Comparison of ENCODE assay signal across 9 cellular contexts in genomic region chr1:32448773-32449456, GRCh38. TPM values are rescaled to one million over a fixed set of nuclear protein-coding genes. Genes with fewer than 3 reads are reported as not detected.
DNase-seq lines count a peak whose midpoint lies in the region; ATAC-seq, FAIRE-seq and TF ChIP-seq lines count a peak whose summit lies in the region.
"Had no signal": no experiment of that assay in that cellular context is flagged by ENCODE, and none has a peak within 500 bp of the region (broad histone marks: within the 10 kb centered on the region; RNA-seq: fewer than 3 reads in every experiment).

No MANE protein-coding gene starts in this region.

- TF ChIP-seq POLR2A in K562 (conservative IDR thresholded peaks at IDR 0.05): no peak
- TF ChIP-seq POLR2A in esophagus squamous epithelium (IDR thresholded peaks at IDR 0.05): no peak

- in situ Hi-C loops in K562 (cut with MboI): no loop called here

- no peaks in the 10 kb centered on the region for H3K4me1 Mint-ChIP-seq in CD8-positive, alpha-beta T cell (ENCODE audit: low read depth)

- POLR2A ChIA-PET in SK-N-SH (lab: Yijun Ruan, JAX): no interaction called here
- POLR2A ChIA-PET in K562 (lab: Yijun Ruan, JAX): interaction anchor here (0.6 to 1.8 kb wide), 6 partner anchors 19 to 678 kb away, joined by 3 to 6 read pairs (median 4); no protein-coding TSS in a partner anchor
- POLR2A ChIA-PET in CD8-positive, alpha-beta T cell (lab: Charles Lee): interaction anchor here (0.7 kb wide), 1 partner anchor 10 kb away, joined by 3 read pairs; no protein-coding TSS in a partner anchor

- H3K79me2 ChIP-seq in SK-N-SH (ENCODE audit: insufficient read depth) (no peaks in the 10 kb centered on the region), Loucy (ENCODE audit: insufficient read depth, low read length) (no peaks in the 10 kb centered on the region), K562 (ENCODE audit: control insufficient read depth, insufficient read depth, low read length) (no peaks in the 10 kb centered on the region)

- no peak overlapping the region for H3K27ac Mint-ChIP-seq in CD8-positive, alpha-beta T cell

- H3K4me1 ChIP-seq in SK-N-SH (ENCODE audit: control insufficient read depth in 1 of 2, insufficient read depth in 2 of 2, low read depth in 1 of 2, low read length in 1 of 2) (no peaks in the 10 kb centered on the region), Loucy (ENCODE audit: insufficient read depth, low read length, poor library complexity, severe bottlenecking) (no peaks in the 10 kb centered on the region), K562 (replicated peaks in 1 of 2; ENCODE audit: control insufficient read depth in 2 of 2, insufficient read depth in 2 of 2, low read length in 2 of 2) (peaks cover 0 to 4% of the 10 kb centered on the region in 2 experiments; a peak in 3 of 5 replicates), esophagus squamous epithelium (no peaks in the 10 kb centered on the region)
- no peaks in the 10 kb centered on the region for H3K4me1 ChIP-seq in CD8-positive, alpha-beta T cell (ENCODE audit: insufficient read depth, low read length)
- H3K4me1 ChIP-seq: left ventricle myocardium inferior had no signal

- H3K9me2 ChIP-seq in SK-N-SH (no peaks in the 10 kb centered on the region), Loucy (replicated peaks; ENCODE audit: low read depth, low read length) (no peaks in the 10 kb centered on the region)

- H3K9me3 Mint-ChIP-seq in CD8-positive, alpha-beta T cell: peaks cover 2% of the 10 kb centered on the region

- H3K4me2 ChIP-seq in SK-N-SH: no peak overlapping the region
- no peak overlapping the region for H3K4me2 ChIP-seq in Loucy (ENCODE audit: low read depth, low read length, poor library complexity, severe bottlenecking)
- H3K4me2 ChIP-seq in K562 (ENCODE audit: insufficient read depth, low read length): peak overlapping the region; percentile 35

- no peaks in the 10 kb centered on the region for H3K36me3 Mint-ChIP-seq in CD8-positive, alpha-beta T cell

- BruUV-seq in K562 (replicated peaks; lab: Mats Ljungman, UMichigan): no TSS peak

- 72% methylated on average over 12 of the region's 12 CpGs for WGBS in SK-N-SH (ENCODE audit: low lambda C conversion rate)
- WGBS in K562 (ENCODE audit: insufficient coverage, low coverage, missing lambda C conversion rate): 26% methylated on average over 12 of the region's 12 CpGs
- WGBS in esophagus squamous epithelium, 2 donors: 78 to 83% methylated on average over 9 to 12 of the region's 12 CpGs

- peak; percentile 78 for FAIRE-seq in K562 (lab: Jason Lieb, UNC)

- H3K36me3 ChIP-seq in SK-N-SH (replicated peaks in 1 of 2; ENCODE audit: control insufficient read depth in 1 of 2, insufficient read depth in 2 of 2, low read length in 1 of 2) (no peaks in the 10 kb centered on the region), Loucy (ENCODE audit: insufficient read depth, low read length) (no peaks in the 10 kb centered on the region), K562 (ENCODE audit: control insufficient read depth, insufficient read depth, low read length) (no peaks in the 10 kb centered on the region), esophagus squamous epithelium (no peaks in the 10 kb centered on the region)
- H3K36me3 ChIP-seq in CD8-positive, alpha-beta T cell (ENCODE audit: insufficient read depth, low read length): no peaks in the 10 kb centered on the region
- H3K36me3 ChIP-seq: left ventricle myocardium inferior had no signal

- H3K27me3 ChIP-seq in SK-N-SH (ENCODE audit: insufficient read depth): no peaks in the 10 kb centered on the region; the same call in 1 of the 2 replicates
- no peaks in the 10 kb centered on the region for H3K27me3 ChIP-seq in Loucy (ENCODE audit: insufficient read depth, low read length, poor library complexity, severe bottlenecking)
- peaks cover 20 to 21% of the 10 kb centered on the region in 2 experiments; a peak in 4 of 5 replicates for H3K27me3 ChIP-seq in K562 (ENCODE audit: control insufficient read depth in 2 of 2, insufficient read depth in 2 of 2, low read length in 2 of 2)
- peaks cover 0 to 41% (median 0%) of the 10 kb centered on the region in 4 donors for H3K27me3 ChIP-seq in esophagus squamous epithelium
- H3K27me3 ChIP-seq in CD8-positive, alpha-beta T cell (ENCODE audit: insufficient read depth, low read length): no peaks in the 10 kb centered on the region

- H2AFZ ChIP-seq in SK-N-SH (ENCODE audit: low read depth) (no peak overlapping the region), Loucy (ENCODE audit: low read length) (no peak overlapping the region), K562 (ENCODE audit: low read depth, low read length) (peak overlapping the region; percentile 95)

- no peak overlapping the region for H3K27ac ChIP-seq in SK-N-SH (ENCODE audit: low read depth in 2 of 2, low read length in 1 of 2)
- peak overlapping the region; percentile 18; the same call in 2 of the 3 replicates for H3K27ac ChIP-seq in K562 (ENCODE audit: extremely low read depth, low read depth, low read length)
- H3K27ac ChIP-seq in esophagus squamous epithelium: no peak overlapping the region
- H3K27ac ChIP-seq in CD8-positive, alpha-beta T cell (ENCODE audit: low read depth, low read length): no peak overlapping the region
- H3K27ac ChIP-seq: left ventricle myocardium inferior had no signal

- intact Hi-C loops in K562 (cut with micrococcal nuclease) (loop anchor here (2.0 to 5.0 kb wide), 6 partner anchors 53 to 422 kb away; partner anchors contain the start of genes FNDC5 and SYNC), esophagus squamous epithelium (cut with DNase I) (no loop called here)
- intact Hi-C loops in CD8-positive, alpha-beta T cell (cut with DNase I, micrococcal nuclease): no loop called here

- no peak overlapping the region for H3K9ac ChIP-seq in SK-N-SH
- no peak overlapping the region for H3K9ac ChIP-seq in Loucy (ENCODE audit: low read depth, low read length, poor library complexity, severe bottlenecking)
- H3K9ac ChIP-seq in K562 (ENCODE audit: insufficient read depth in 1 of 2, low read depth in 2 of 2, low read length in 2 of 2): peak overlapping the region in 1 of 2 experiments; percentile 29; a peak in 1 of 4 replicates

- no peaks in the 10 kb centered on the region for H3K9me3 ChIP-seq in SK-N-SH
- H3K9me3 ChIP-seq in Loucy (ENCODE audit: insufficient read depth, low read depth, low read length): no peaks in the 10 kb centered on the region
- no peaks in the 10 kb centered on the region for H3K9me3 ChIP-seq in K562 (replicated peaks; ENCODE audit: control insufficient read depth, insufficient read depth, low read depth, low read length)
- peaks cover 0 to 11% (median 7%) of the 10 kb centered on the region in 3 donors for H3K9me3 ChIP-seq in esophagus squamous epithelium
- H3K9me3 ChIP-seq in CD8-positive, alpha-beta T cell (ENCODE audit: low read length): no peaks in the 10 kb centered on the region

- no peaks in the 10 kb centered on the region for H3F3A ChIP-seq in SK-N-SH (replicated peaks; ENCODE audit: insufficient read depth)
- H3F3A ChIP-seq in Loucy (ENCODE audit: low read depth): no peaks in the 10 kb centered on the region

- CTCF ChIA-PET in SK-N-SH (lab: Yijun Ruan, JAX) (interaction anchor here (0.6 to 3.6 kb wide), 18 partner anchors 9 to 637 kb away, joined by 3 to 20 read pairs (median 4); partner anchors contain the start of genes MARCKSL1 and ZBTB8B), K562 (lab: Yijun Ruan, JAX; ENCODE audit: low intra/inter-chr PET ratio) (interaction anchor here (0.6 kb wide), 2 partner anchors 75 to 128 kb away, joined by 3 read pairs; no protein-coding TSS in a partner anchor)
- CTCF ChIA-PET in CD8-positive, alpha-beta T cell (lab: Charles Lee): no interaction called here

- H3K4me3 Mint-ChIP-seq in CD8-positive, alpha-beta T cell: no peak overlapping the region

- ATAC-seq in SK-N-SH treated with all-trans-retinoic acid at 6 μM for 48 hours: no peak
- ATAC-seq in K562: peak; percentile 96
- no peak for ATAC-seq in CD8-positive, alpha-beta T cell

- no peak overlapping the region for H3K4me3 ChIP-seq in SK-N-SH (ENCODE audit: low read depth in 2 of 2, low read length in 1 of 2)
- H3K4me3 ChIP-seq in Loucy (ENCODE audit: low read length, poor library complexity, severe bottlenecking): no peak overlapping the region
- no peak overlapping the region for H3K4me3 ChIP-seq in K562
- H3K4me3 ChIP-seq in retinal pigment epithelial cell (ENCODE audit: low read length): no peak overlapping the region
- no peak overlapping the region for H3K4me3 ChIP-seq in esophagus squamous epithelium
- H3K4me3 ChIP-seq in CD8-positive, alpha-beta T cell (ENCODE audit: low read depth, low read length): no peak overlapping the region
- H3K4me3 ChIP-seq: left ventricle myocardium inferior had no signal

- TF ChIP-seq EP300 in SK-N-SH (IDR thresholded peaks at IDR 0.05; ENCODE audit: borderline replicate concordance in 1 of 2, low read depth in 1 of 2, low read length in 1 of 2) (no peak), K562 (IDR thresholded peaks at IDR 0.05; ENCODE audit: low read length) (no peak)

- peak; percentile 17 for TF ChIP-seq CTCF in SK-N-SH (IDR thresholded peaks at IDR 0.05)
- TF ChIP-seq CTCF in Loucy (conservative IDR thresholded peaks at IDR 0.05; ENCODE audit: low read length): peak; percentile 48
- TF ChIP-seq CTCF in K562 (IDR thresholded peaks at IDR 0.05 in 2 of 3, conservative IDR thresholded peaks at IDR 0.05 in 1 of 3; ENCODE audit: insufficient read depth in 2 of 3, low read depth in 1 of 3, low read length in 3 of 3): peak; percentile 85 to 87 (median 87)
- TF ChIP-seq CTCF in retinal pigment epithelial cell (conservative IDR thresholded peaks at IDR 0.05; ENCODE audit: low read depth, low read length): peak; percentile 4
- peak in 1 of 6 experiments; percentile 19 for TF ChIP-seq CTCF in esophagus squamous epithelium (IDR thresholded peaks at IDR 0.05)
- no peak for TF ChIP-seq CTCF in CD8-positive, alpha-beta T cell (IDR thresholded peaks at IDR 0.05)

- H4K20me1 ChIP-seq in SK-N-SH (ENCODE audit: insufficient read depth): no peaks in the 10 kb centered on the region
- H4K20me1 ChIP-seq in Loucy (ENCODE audit: insufficient read depth, low read length, poor library complexity, severe bottlenecking): no peaks in the 10 kb centered on the region
- no peaks in the 10 kb centered on the region for H4K20me1 ChIP-seq in K562 (replicated peaks; ENCODE audit: control insufficient read depth, insufficient read depth, low read length)

- DNase-seq in SK-N-SH (no peak), K562 (ENCODE audit: extremely low read depth in 1 of 4, low spot score in 3 of 4) (peak; percentile 61 to 87 (median 72)), retinal pigment epithelial cell (ENCODE audit: low read depth) (no peak), NCI-H2171 (lab: John Stamatoyannopoulos, UW) (no peak), esophagus squamous epithelium (lab: John Stamatoyannopoulos, UW) (no peak)
- no peak for DNase-seq in CD8-positive, alpha-beta T cell

- TF ChIP-seq RAD21 in SK-N-SH (IDR thresholded peaks at IDR 0.05; ENCODE audit: low read length) (no peak), K562 (CRISPR knock-in tag; conservative IDR thresholded peaks at IDR 0.05 in 1 of 2, IDR thresholded peaks at IDR 0.05 in 1 of 2) (peak; percentile 49 to 69)

- peaks cover 20% of the 10 kb centered on the region for H3K27me3 Mint-ChIP-seq in CD8-positive, alpha-beta T cell (ENCODE audit: low read depth)

- H3K9me1 ChIP-seq in K562 (ENCODE audit: control insufficient read depth, insufficient read depth, low read length): peaks cover 5% of the 10 kb centered on the region

RNA-seq across cellular contexts. Expression of gene ZBTB8B, which starts 16.0 kb away (rescaled TPM):
- polyA plus RNA-seq in SK-N-SH (2012; rRNA removed): 0.08 and 0.16 TPM in 2 replicates
- polyA plus RNA-seq in SK-N-SH (2012; cell fraction: cytosol; rRNA removed): 0.08 and 0.10 TPM in 2 replicates
- 0.19 and 0.20 TPM in 2 replicates for polyA plus RNA-seq in SK-N-SH (2012; cell fraction: nucleus; rRNA removed)
- total RNA-seq in K562 (2011; cell fraction: chromatin; rRNA removed; ENCODE audit: low replicate concordance): not detected in 2 replicates
- not detected in 2 replicates for total RNA-seq in K562 (2011; cell fraction: nucleolus; rRNA removed)
- total RNA-seq in K562 (2011; cell fraction: nucleoplasm; rRNA removed): not detected in 2 replicates
- under 0.01 TPM in 1 of 2 replicates, not detected in the other for total RNA-seq in K562 (2014; rRNA removed)
- total RNA-seq in K562 (2014; rRNA removed; fragmentation: Illumina TruSeq; extraction: Trizol): not detected in 2 replicates
- not detected in 2 replicates for total RNA-seq in K562 (2015; rRNA removed; fragmentation: Illumina TruSeq; extraction: Trizol)
- total RNA-seq in K562 (2021): not detected in 2 replicates
- not detected in 2 replicates for polyA plus RNA-seq in K562 (2011; rRNA removed)
- not detected in 2 replicates for polyA plus RNA-seq in K562 (2011; cell fraction: cytosol; rRNA removed)
- not detected in 2 replicates for polyA plus RNA-seq in K562 (2011; cell fraction: nucleus; rRNA removed)
- polyA plus RNA-seq in K562 (2012): 0.01 TPM in 1 of 2 replicates, not detected in the other
- polyA plus RNA-seq in K562 (2014; fragmentation: Illumina TruSeq; extraction: Trizol): not detected in 2 replicates
- not detected for polyA plus RNA-seq in K562 (2014; fragmentation: Nextera tagmentation; extraction: Ambion mirVana)
- polyA plus RNA-seq in K562 (2014; rRNA removed): not detected in 2 replicates
- polyA minus RNA-seq in K562 (2011; rRNA and poly(A)+ RNA removed): not detected in 2 replicates
- not detected in 2 replicates for polyA minus RNA-seq in K562 (2011; cell fraction: cytosol; rRNA and poly(A)+ RNA removed)
- not detected in 2 replicates for polyA minus RNA-seq in K562 (2011; cell fraction: nucleus; rRNA and poly(A)+ RNA removed)
- not detected for total RNA-seq in esophagus squamous epithelium
- not detected for total RNA-seq in CD8-positive, alpha-beta T cell

RNA-seq across cellular contexts. Expression of gene BSDC1, which starts 54.7 kb away (rescaled TPM):
- polyA plus RNA-seq in SK-N-SH (2012; rRNA removed) (51.0 and 65.7 TPM in 2 replicates), K562 (2011; rRNA removed) (91.6 and 125 TPM in 2 replicates), K562 (2014; fragmentation: Illumina TruSeq; extraction: Trizol) (92.9 and 96.8 TPM in 2 replicates), K562 (2014; fragmentation: Nextera tagmentation; extraction: Ambion mirVana) (10 to 100 TPM; 10.2 to 14.7 TPM), K562 (2014; rRNA removed) (94.7 and 100 TPM in 2 replicates)
- 37.8 and 46.0 TPM in 2 replicates for polyA plus RNA-seq in SK-N-SH (2012; cell fraction: cytosol; rRNA removed)
- polyA plus RNA-seq in SK-N-SH (2012; cell fraction: nucleus; rRNA removed): 138 and 143 TPM in 2 replicates
- 333 and 446 TPM in 2 replicates for total RNA-seq in K562 (2011; cell fraction: chromatin; rRNA removed; ENCODE audit: low replicate concordance)
- total RNA-seq in K562 (2011; cell fraction: nucleolus; rRNA removed): 231 TPM in 2 replicates
- total RNA-seq in K562 (2011; cell fraction: nucleoplasm; rRNA removed): 315 and 386 TPM in 2 replicates
- total RNA-seq in K562 (2014; rRNA removed) (73.1 and 81.0 TPM in 2 replicates), K562 (2014; rRNA removed; fragmentation: Illumina TruSeq; extraction: Trizol) (60.4 and 68.5 TPM in 2 replicates), K562 (2015; rRNA removed; fragmentation: Illumina TruSeq; extraction: Trizol) (44.0 and 45.1 TPM in 2 replicates), K562 (2021) (73.6 and 84.8 TPM in 2 replicates), esophagus squamous epithelium (10 to 100 TPM; 42.4 to 62.2 (median 45.9) TPM)
- polyA plus RNA-seq in K562 (2011; cell fraction: cytosol; rRNA removed): 59.5 and 90.3 TPM in 2 replicates
- 211 and 227 TPM in 2 replicates for polyA plus RNA-seq in K562 (2011; cell fraction: nucleus; rRNA removed)
- polyA plus RNA-seq in K562 (2012): 57.3 and 88.0 TPM in 2 replicates
- polyA minus RNA-seq in K562 (2011; rRNA and poly(A)+ RNA removed): 52.5 and 61.4 TPM in 2 replicates
- polyA minus RNA-seq in K562 (2011; cell fraction: cytosol; rRNA and poly(A)+ RNA removed): 25.3 and 34.6 TPM in 2 replicates
- 62.3 and 95.3 TPM in 2 replicates for polyA minus RNA-seq in K562 (2011; cell fraction: nucleus; rRNA and poly(A)+ RNA removed)
- total RNA-seq in CD8-positive, alpha-beta T cell: 100 to 1,000 TPM; 189 to 201 TPM

Comparison
In these comparisons a context has a peak if more than half of its experiments do, and no peak if none do; other contexts are left out.
1. DNase-seq: peak in K562 (4 of 4); none in SK-N-SH (single experiment), retinal pigment epithelial cell (single experiment), NCI-H2171 (single experiment), esophagus squamous epithelium (single experiment) and CD8-positive, alpha-beta T cell (0 of 7).
2. Of the 27 proteins assayed by ChIP-seq in both K562 and SK-N-SH: peak only in K562: JUND, RAD21, SMC3, TAF1, USF1, USF2 and 1 more; only in SK-N-SH: none; in both: CTCF; in neither: 18; mixed calls (peak in some experiments, not most) for 1.